In the genomic region with DNA sequence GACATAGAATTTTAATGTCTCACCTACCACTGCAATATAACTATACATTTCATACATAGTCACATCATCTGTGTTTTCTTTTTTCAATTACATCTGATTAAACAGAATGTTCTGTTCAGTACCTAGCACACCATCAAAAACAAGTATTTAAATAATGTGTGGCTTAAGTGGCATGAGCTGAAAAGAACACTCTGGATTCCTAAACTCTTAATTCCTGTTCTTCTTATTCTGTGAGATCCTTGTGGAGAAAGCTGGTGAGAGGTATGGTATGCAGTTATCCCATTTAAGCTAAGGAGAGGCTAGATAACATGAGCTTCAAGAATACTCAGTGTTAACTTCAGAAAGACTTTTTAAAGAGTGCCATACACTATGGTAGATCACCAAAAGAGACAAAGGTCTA, we compare ENCODE assay signal across 22 cellular contexts. TPM values are rescaled to one million over a fixed set of nuclear protein-coding genes. Genes with fewer than 3 reads are reported as not detected.
DNase-seq lines count a peak whose midpoint lies in the region; ATAC-seq and TF ChIP-seq lines count a peak whose summit lies in the region.
"Had no signal": no experiment of that assay in that cellular context is flagged by ENCODE, and none has a peak within 500 bp of the region (broad histone marks: within the 10 kb centered on the region; RNA-seq: fewer than 3 reads in every experiment).

No MANE protein-coding gene starts in this region.

- H3K36me3 ChIP-seq in ascending aorta (no peaks in the 10 kb centered on the region), mesenchymal stem cell (ENCODE audit: control insufficient read depth in 1 of 2, insufficient read depth in 2 of 2, low read depth in 1 of 2, low read length in 2 of 2) (no peaks in the 10 kb centered on the region), thyroid gland (no peaks in the 10 kb centered on the region), uterus (no peaks in the 10 kb centered on the region)
- H3K36me3 ChIP-seq: adrenal gland, prostate gland had no signal

- POLR2A ChIA-PET in CD4-positive, alpha-beta T cell (lab: Charles Lee), result interaction anchor here (1.1 kb wide), 1 partner anchor 21 kb away, joined by 3 read pairs; no protein-coding TSS in a partner anchor

- H3K27me3 Mint-ChIP-seq in activated T-cell treated with anti-CD3 and anti-CD28 coated beads, Interleukin-2, amount 50 U/mL, for 24 hours, result no peaks in the 10 kb centered on the region
- H3K27me3 Mint-ChIP-seq in CD4-positive, alpha-beta T cell, result no peaks in the 10 kb centered on the region
- H3K27me3 Mint-ChIP-seq: stimulated activated naive CD8-positive, alpha-beta T cell treated with anti-CD3 and anti-CD28 coated beads, Interleukin-15, amount 100 ng/mL, for 72 hours had no signal

- no peak for DNase-seq in activated T-cell treated with anti-CD3 and anti-CD28 coated beads, Interleukin-2, amount 50 U/mL, for 24 hours
- DNase-seq in activated T-cell treated with anti-CD3 and anti-CD28 coated beads, Interleukin-2, amount 50 U/mL, for 1 hour, result no peak
- DNase-seq in ascending aorta (ENCODE audit: low spot score in 2 of 2), result no peak
- no peak for DNase-seq in mesenchymal stem cell
- no peak for DNase-seq in thyroid gland
- DNase-seq in CD4-positive, alpha-beta T cell, result no peak
- no peak for DNase-seq in uterus
- DNase-seq: adrenal gland; caudate nucleus; GDM1; HFFc6; kidney glomerular epithelial cell; NCI-H1417; NCI-H510A treated with DMSO at 0.1 percent for 48 hours; NK-92 treated with Interleukin-12 subunit alpha and Interleukin-12 subunit beta, amount 100 ng/mL, for 24 hours; stimulated activated naive CD8-positive, alpha-beta T cell treated with anti-CD3 and anti-CD28 coated beads, Interleukin-15, amount 100 ng/mL, for 72 hours; T-helper 9 cell had no signal

- no peak overlapping the region for H2BK12ac ChIP-seq in mesenchymal stem cell (ENCODE audit: low read length in 2 of 2)

- no peak for TF ChIP-seq CTCF in ascending aorta (IDR thresholded peaks at IDR 0.05)
- TF ChIP-seq CTCF in thyroid gland (IDR thresholded peaks at IDR 0.05), result no peak
- no peak for TF ChIP-seq CTCF in CD4-positive, alpha-beta T cell (IDR thresholded peaks at IDR 0.05)
- no peak for TF ChIP-seq CTCF in uterus (IDR thresholded peaks at IDR 0.05)

- H2BK15ac ChIP-seq in mesenchymal stem cell (ENCODE audit: low read depth, poor library complexity, severe bottlenecking), result no peak overlapping the region

- peaks cover 20% of the 10 kb centered on the region for H3K36me3 Mint-ChIP-seq in activated T-cell treated with anti-CD3 and anti-CD28 coated beads, Interleukin-2, amount 50 U/mL, for 24 hours (ENCODE audit: low read depth)
- H3K36me3 Mint-ChIP-seq in CD4-positive, alpha-beta T cell (ENCODE audit: low read depth), result peaks cover 7% of the 10 kb centered on the region

- H3K23ac ChIP-seq in mesenchymal stem cell (ENCODE audit: low read length in 2 of 2), result no peak overlapping the region

- CTCF ChIA-PET in CD4-positive, alpha-beta T cell (lab: Charles Lee), result interaction anchor here (0.7 kb wide), 1 partner anchor 66 kb away, joined by 3 read pairs; no protein-coding TSS in a partner anchor

- H4K8ac ChIP-seq in mesenchymal stem cell (ENCODE audit: low read length), result no peak overlapping the region

- no peak for ATAC-seq in CD4-positive, alpha-beta T cell (ENCODE audit: poor library complexity)
- no peak for ATAC-seq in HG02588 (IDR thresholded peaks at IDR 0.05; ENCODE audit: unreplicated experiment)
- ATAC-seq: SK-N-SH treated with all-trans-retinoic acid at 6 μM for 48 hours; stimulated activated naive CD8-positive, alpha-beta T cell treated with anti-CD3 and anti-CD28 coated beads, Interleukin-15, amount 100 ng/mL, for 72 hours had no signal

- peaks cover 53% of the 10 kb centered on the region for H3K4me1 Mint-ChIP-seq in activated T-cell treated with anti-CD3 and anti-CD28 coated beads, Interleukin-2, amount 50 U/mL, for 24 hours (ENCODE audit: low read depth)
- peaks cover 61% of the 10 kb centered on the region for H3K4me1 Mint-ChIP-seq in CD4-positive, alpha-beta T cell (ENCODE audit: low read depth)

- H3K4me2 ChIP-seq in mesenchymal stem cell (ENCODE audit: low read length, poor library complexity, severe bottlenecking), result no peak overlapping the region
- H3K4me2 ChIP-seq: BLaER1 had no signal

- no peak overlapping the region for H4K91ac ChIP-seq in mesenchymal stem cell (ENCODE audit: low read length)

- no peaks in the 10 kb centered on the region for H3K9me3 Mint-ChIP-seq in activated T-cell treated with anti-CD3 and anti-CD28 coated beads, Interleukin-2, amount 50 U/mL, for 24 hours
- H3K9me3 Mint-ChIP-seq in CD4-positive, alpha-beta T cell, result no peaks in the 10 kb centered on the region
- H3K9me3 Mint-ChIP-seq: HFFc6; stimulated activated naive CD8-positive, alpha-beta T cell treated with anti-CD3 and anti-CD28 coated beads, Interleukin-15, amount 100 ng/mL, for 72 hours had no signal

- H3K4ac ChIP-seq in mesenchymal stem cell (ENCODE audit: low read depth in 1 of 2, low read length in 2 of 2), result no peak overlapping the region

- H3K14ac ChIP-seq in mesenchymal stem cell (ENCODE audit: low read length in 2 of 2), result no peak overlapping the region

- H3K4me3 Mint-ChIP-seq in activated T-cell treated with anti-CD3 and anti-CD28 coated beads, Interleukin-2, amount 50 U/mL, for 24 hours, result no peak overlapping the region
- H3K4me3 Mint-ChIP-seq in CD4-positive, alpha-beta T cell, result no peak overlapping the region
- H3K4me3 Mint-ChIP-seq: HFFc6; stimulated activated naive CD8-positive, alpha-beta T cell treated with anti-CD3 and anti-CD28 coated beads, Interleukin-15, amount 100 ng/mL, for 72 hours had no signal

- no peak overlapping the region for H2AFZ ChIP-seq in mesenchymal stem cell (ENCODE audit: low read depth, low read length)

- no peaks in the 10 kb centered on the region for H3K79me1 ChIP-seq in mesenchymal stem cell (replicated peaks; ENCODE audit: low read length, poor library complexity, severe bottlenecking)

- intact Hi-C loops in ascending aorta (cut with DNase I), result loop anchor here (10.0 kb wide), 2 partner anchors 155 to 1025 kb away; partner anchors contain the start of gene DISP1
- intact Hi-C loops in thyroid gland (cut with DNase I), result no loop called here
- intact Hi-C loops in CD4-positive, alpha-beta T cell (cut with DNase I, micrococcal nuclease), result loop anchor here in 1 of 2 experiments (10.0 kb wide), 3 partner anchors 515 to 1585 kb away; partner anchors contain the start of genes CNIH4, LBR and WDR26
- intact Hi-C loops in uterus (cut with DNase I; ENCODE audit: low total_unique reads), result loop anchor here (5.0 kb wide), 1 partner anchor 138 kb away; no protein-coding TSS in a partner anchor

- TF ChIP-seq POLR2A in thyroid gland (IDR thresholded peaks at IDR 0.05) (no peak), uterus (IDR thresholded peaks at IDR 0.05) (no peak)

- H3K4me1 ChIP-seq in ascending aorta (peaks cover 18 to 45% of the 10 kb centered on the region in 2 donors), mesenchymal stem cell (ENCODE audit: control insufficient read depth, insufficient read depth, low read depth, low read length) (peaks cover 11% of the 10 kb centered on the region), thyroid gland (peaks cover 60 to 74% of the 10 kb centered on the region in 2 donors), uterus (peaks cover 0 to 7% of the 10 kb centered on the region in 2 donors)
- H3K4me1 ChIP-seq: prostate gland had no signal

- no peak overlapping the region for H2BK120ac ChIP-seq in mesenchymal stem cell (ENCODE audit: low read depth, low read length)

- H3K18ac ChIP-seq in mesenchymal stem cell (ENCODE audit: low read depth in 1 of 2, low read length in 2 of 2), result no peak overlapping the region

- H3K27ac ChIP-seq in ascending aorta (peak overlapping the region; percentile 49 to 100), mesenchymal stem cell (ENCODE audit: low read length, poor library complexity, severe bottlenecking) (peak overlapping the region; percentile 13), thyroid gland (peak overlapping the region; percentile 43 to 57 (median 45)), uterus (no peak overlapping the region)
- H3K27ac ChIP-seq in CD4-positive, alpha-beta T cell (ENCODE audit: low read depth, low read length), result no peak overlapping the region
- H3K27ac ChIP-seq: adrenal gland, BLaER1, prostate gland, skin epidermis had no signal

- H3K9me3 ChIP-seq in ascending aorta (no peaks in the 10 kb centered on the region), mesenchymal stem cell (ENCODE audit: control insufficient read depth, low read length) (no peaks in the 10 kb centered on the region), thyroid gland (no peaks in the 10 kb centered on the region), uterus (no peaks in the 10 kb centered on the region)
- no peaks in the 10 kb centered on the region for H3K9me3 ChIP-seq in CD4-positive, alpha-beta T cell (ENCODE audit: control insufficient read depth, low read length)
- H3K9me3 ChIP-seq: adrenal gland, BLaER1, prostate gland had no signal

- H3K9ac ChIP-seq in mesenchymal stem cell (ENCODE audit: low read length), result peak overlapping the region; percentile 59

- peak overlapping the region in 1 of 2 donors; percentile 95 for H3K4me3 ChIP-seq in ascending aorta
- no peak overlapping the region for H3K4me3 ChIP-seq in mesenchymal stem cell (ENCODE audit: insufficient read depth in 1 of 2, low read depth in 1 of 2, low read length in 2 of 2)
- H3K4me3 ChIP-seq in thyroid gland (replicated peaks in 1 of 3), result no peak overlapping the region
- no peak overlapping the region for H3K4me3 ChIP-seq in uterus
- H3K4me3 ChIP-seq: adrenal gland, BLaER1, prostate gland, skin epidermis had no signal

- peak overlapping the region; percentile 51 for H3K27ac Mint-ChIP-seq in activated T-cell treated with anti-CD3 and anti-CD28 coated beads, Interleukin-2, amount 50 U/mL, for 24 hours
- no peak overlapping the region for H3K27ac Mint-ChIP-seq in CD4-positive, alpha-beta T cell
- H3K27ac Mint-ChIP-seq: HFFc6; stimulated activated naive CD8-positive, alpha-beta T cell treated with anti-CD3 and anti-CD28 coated beads, Interleukin-15, amount 100 ng/mL, for 72 hours had no signal

- H3K27me3 ChIP-seq in ascending aorta (no peaks in the 10 kb centered on the region), mesenchymal stem cell (ENCODE audit: control insufficient read depth in 1 of 2, insufficient read depth in 1 of 2, low read length in 2 of 2) (no peaks in the 10 kb centered on the region), thyroid gland (no peaks in the 10 kb centered on the region), uterus (no peaks in the 10 kb centered on the region)
- H3K27me3 ChIP-seq in CD4-positive, alpha-beta T cell (ENCODE audit: control insufficient read depth, insufficient read depth, low read length), result no peaks in the 10 kb centered on the region
- H3K27me3 ChIP-seq: adrenal gland, BLaER1 had no signal

- H2BK5ac ChIP-seq in mesenchymal stem cell (ENCODE audit: low read depth, low read length, poor library complexity, severe bottlenecking), result no peak overlapping the region

- no peak overlapping the region for H2AK5ac ChIP-seq in mesenchymal stem cell (ENCODE audit: low read length, severe bottlenecking)

RNA-seq across cellular contexts. Expression of gene TP53BP2, which starts 5.5 kb away (rescaled TPM):
- total RNA-seq in ascending aorta, result 162 TPM
- polyA plus RNA-seq in mesenchymal stem cell (2013, experiment 1 of 2), result 20.5 TPM
- 20.5 TPM for polyA plus RNA-seq in mesenchymal stem cell (2013, experiment 2 of 2)
- total RNA-seq in thyroid gland, result 10 to 100 TPM; 58.2 to 98.0 (median 76.1) TPM
- total RNA-seq in CD4-positive, alpha-beta T cell, result 100 to 1,000 TPM; 104 to 119 TPM
- total RNA-seq in uterus, result 10 to 100 TPM; 25.6 to 66.7 (median 50.8) TPM

Comparison
In these comparisons a context has a peak if more than half of its experiments do, and no peak if none do; other contexts are left out.
1. H3K27ac ChIP-seq: peak in ascending aorta (2 of 2), mesenchymal stem cell (single experiment) and thyroid gland (3 of 3); none in CD4-positive, alpha-beta T cell (single experiment) and uterus (0 of 2).